In the genomic region with DNA sequence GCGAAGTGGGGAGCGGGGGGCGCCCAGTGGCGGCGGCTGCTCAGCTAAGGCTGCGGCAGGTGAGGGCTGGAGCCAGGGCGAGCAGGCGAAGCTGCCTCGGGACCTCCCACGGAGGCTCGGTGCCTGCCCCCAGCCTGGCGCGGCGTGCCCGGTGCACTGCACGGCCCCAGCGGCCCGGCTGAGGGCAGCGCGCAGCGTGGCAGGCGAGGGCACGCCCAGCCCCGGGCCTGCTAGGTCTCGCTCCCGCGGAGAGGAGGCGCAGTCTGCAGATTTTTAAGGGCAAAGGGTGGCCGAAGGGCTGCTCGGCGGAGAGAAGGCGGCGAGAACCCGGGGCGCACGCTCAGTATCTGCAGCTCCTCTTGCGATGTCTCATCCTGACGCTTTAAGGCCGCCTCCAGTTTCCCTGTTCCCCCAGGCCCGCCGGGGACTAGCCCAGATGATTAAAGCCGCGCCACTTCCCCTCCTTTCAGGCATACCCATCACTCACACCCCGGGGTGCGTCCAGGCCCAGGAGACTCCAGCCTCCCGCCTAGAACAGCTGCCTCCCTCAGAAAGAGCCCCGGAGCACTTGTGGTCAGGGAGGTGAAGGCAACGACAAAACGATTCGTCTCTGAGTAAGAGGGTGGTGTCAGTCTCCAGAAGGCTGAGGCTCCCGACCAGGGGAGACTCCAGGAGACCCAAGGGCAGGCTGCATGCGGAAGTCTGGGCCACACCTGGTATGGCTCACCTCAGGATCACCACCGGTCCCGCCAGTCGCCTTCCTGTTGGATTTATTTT, we compare ENCODE assay signal across 8 cellular contexts. TPM values are rescaled to one million over a fixed set of nuclear protein-coding genes. Genes with fewer than 3 reads are reported as not detected.
A peak's percentile ranks its signal among the peaks of the same experiment; 100 is the strongest.
DNase-seq lines count a peak whose midpoint lies in the region; ATAC-seq and TF ChIP-seq lines count a peak whose summit lies in the region.

A gene with protein sequence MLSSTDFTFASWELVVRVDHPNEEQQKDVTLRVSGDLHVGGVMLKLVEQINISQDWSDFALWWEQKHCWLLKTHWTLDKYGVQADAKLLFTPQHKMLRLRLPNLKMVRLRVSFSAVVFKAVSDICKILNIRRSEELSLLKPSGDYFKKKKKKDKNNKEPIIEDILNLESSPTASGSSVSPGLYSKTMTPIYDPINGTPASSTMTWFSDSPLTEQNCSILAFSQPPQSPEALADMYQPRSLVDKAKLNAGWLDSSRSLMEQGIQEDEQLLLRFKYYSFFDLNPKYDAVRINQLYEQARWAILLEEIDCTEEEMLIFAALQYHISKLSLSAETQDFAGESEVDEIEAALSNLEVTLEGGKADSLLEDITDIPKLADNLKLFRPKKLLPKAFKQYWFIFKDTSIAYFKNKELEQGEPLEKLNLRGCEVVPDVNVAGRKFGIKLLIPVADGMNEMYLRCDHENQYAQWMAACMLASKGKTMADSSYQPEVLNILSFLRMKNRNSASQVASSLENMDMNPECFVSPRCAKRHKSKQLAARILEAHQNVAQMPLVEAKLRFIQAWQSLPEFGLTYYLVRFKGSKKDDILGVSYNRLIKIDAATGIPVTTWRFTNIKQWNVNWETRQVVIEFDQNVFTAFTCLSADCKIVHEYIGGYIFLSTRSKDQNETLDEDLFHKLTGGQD (minus strand): TSS at position 158 of the 777 bp plus-strand sequence. CDS start 3,476 bp downstream, outside the sequence.

- H3K27me3 Mint-ChIP-seq in HFFc6 (ENCODE audit: insufficient read depth), result peaks cover 2% of the 10 kb centered on the region
- H3K27me3 Mint-ChIP-seq in activated CD8-positive, alpha-beta memory T cell treated with anti-CD3 and anti-CD28 coated beads, Interleukin-2, amount 10 ng/mL, durations not matched to agents 7 days and 5 days, result peaks cover 38% of the 10 kb centered on the region
- peaks cover 67% of the 10 kb centered on the region for H3K27me3 Mint-ChIP-seq in neural crest cell (ENCODE audit: low read depth)

- peaks cover 12% of the 10 kb centered on the region for H3K36me3 Mint-ChIP-seq in HFFc6 (ENCODE audit: low read depth)
- H3K36me3 Mint-ChIP-seq in activated CD8-positive, alpha-beta memory T cell treated with anti-CD3 and anti-CD28 coated beads, Interleukin-2, amount 10 ng/mL, durations not matched to agents 7 days and 5 days, result no peaks in the 10 kb centered on the region
- no peaks in the 10 kb centered on the region for H3K36me3 Mint-ChIP-seq in neural crest cell (ENCODE audit: low read depth)

- peak within 1 kb of the TSS; percentile 29 to 60 for H3K4me3 ChIP-seq in uterus

- H3K4me1 Mint-ChIP-seq in HFFc6 (ENCODE audit: low read depth) (peaks cover 20% of the 10 kb centered on the region), neural crest cell (peaks cover 3% of the 10 kb centered on the region)
- H3K4me1 Mint-ChIP-seq in activated CD8-positive, alpha-beta memory T cell treated with anti-CD3 and anti-CD28 coated beads, Interleukin-2, amount 10 ng/mL, durations not matched to agents 7 days and 5 days, result peaks cover 3% of the 10 kb centered on the region

- H3K4me3 Mint-ChIP-seq in HFFc6 (peak within 1 kb of the TSS; percentile 88), neural crest cell (peak within 1 kb of the TSS; percentile 79)
- H3K4me3 Mint-ChIP-seq in activated CD8-positive, alpha-beta memory T cell treated with anti-CD3 and anti-CD28 coated beads, Interleukin-2, amount 10 ng/mL, durations not matched to agents 7 days and 5 days, result peak within 1 kb of the TSS; percentile 39

- TF ChIP-seq POLR2A in uterus (IDR thresholded peaks at IDR 0.05), result no peak

- H3K4me1 ChIP-seq in uterus, result no peaks in the 10 kb centered on the region

- peak; percentile 79 for ATAC-seq in activated CD8-positive, alpha-beta memory T cell treated with anti-CD3 and anti-CD28 coated beads, Interleukin-2, amount 10 ng/mL, durations not matched to agents 7 days and 5 days

- peak within 1 kb of the TSS in 1 of 2 donors; percentile 69 for H3K27ac ChIP-seq in uterus

- CTCF ChIA-PET in activated CD8-positive, alpha-beta memory T cell treated with anti-CD3 and anti-CD28 coated beads, Interleukin-2, amount 10 ng/mL, durations not matched to agents 7 days and 5 days (lab: Charles Lee), result interaction anchor here (1.2 to 1.6 kb wide), 2 partner anchors 14 to 18 kb away, joined by 3 to 4 read pairs; no protein-coding TSS in a partner anchor

- H3K36me3 ChIP-seq in uterus, result no peaks in the 10 kb centered on the region

- no peaks in the 10 kb centered on the region for H3K9me3 ChIP-seq in uterus

- H3K27ac Mint-ChIP-seq in HFFc6 (peak within 1 kb of the TSS; percentile 94), neural crest cell (ENCODE audit: unreplicated experiment) (no peak within 1 kb of the TSS)
- H3K27ac Mint-ChIP-seq in activated CD8-positive, alpha-beta memory T cell treated with anti-CD3 and anti-CD28 coated beads, Interleukin-2, amount 10 ng/mL, durations not matched to agents 7 days and 5 days, result no peak within 1 kb of the TSS

- peak; percentile 53 for TF ChIP-seq CTCF in HFFc6 (IDR thresholded peaks at IDR 0.05)
- peak; percentile 35 for TF ChIP-seq CTCF in neural crest cell (conservative IDR thresholded peaks at IDR 0.05)
- TF ChIP-seq CTCF in uterus (IDR thresholded peaks at IDR 0.05), result no peak

- no peaks in the 10 kb centered on the region for H3K27me3 ChIP-seq in uterus

- H3K9me3 Mint-ChIP-seq in HFFc6, result no peaks in the 10 kb centered on the region
- H3K9me3 Mint-ChIP-seq in activated CD8-positive, alpha-beta memory T cell treated with anti-CD3 and anti-CD28 coated beads, Interleukin-2, amount 10 ng/mL, durations not matched to agents 7 days and 5 days (ENCODE audit: low read depth), result no peaks in the 10 kb centered on the region
- H3K9me3 Mint-ChIP-seq in neural crest cell, result no peaks in the 10 kb centered on the region

- intact Hi-C loops in uterus (cut with DNase I; ENCODE audit: low total_unique reads), result no loop called here

- DNase-seq in GM04504 (ENCODE audit: low read depth) (peak; percentile 8), HFFc6 (peak; percentile 80), NCI-H2171 (lab: John Stamatoyannopoulos, UW) (peak; percentile 65), fibroblast of the conjunctiva (ENCODE audit: low read depth) (peak; percentile 33), neural crest cell (ENCODE audit: low read depth, low spot score) (peak; percentile 45), uterus (peak; percentile 22 to 55), OCI-M2 (lab: John Stamatoyannopoulos, UW; ENCODE audit: unreplicated experiment) (no peak)
- DNase-seq in activated CD8-positive, alpha-beta memory T cell treated with anti-CD3 and anti-CD28 coated beads, Interleukin-2, amount 10 ng/mL, durations not matched to agents 7 days and 5 days, result peak; percentile 41

RNA-seq across cellular contexts. Expression of the gene that starts here (rescaled TPM):
- total RNA-seq in HFFc6 (2021; fragmentation: NEBNext Ultra II Directional; extraction: Animal tissue kit (Norgen Biotek cat#: 25700)), result 10 to 100 TPM in 3 of 6 experiments, 1 to 10 TPM in 3; 7.7 to 11.0 (median 9.8) TPM
- total RNA-seq in activated CD8-positive, alpha-beta memory T cell treated with anti-CD3 and anti-CD28 coated beads, Interleukin-2, amount 10 ng/mL, durations not matched to agents 7 days and 5 days, result under 1 TPM; 0.06 to 0.47 TPM
- total RNA-seq in neural crest cell (0.23 TPM in 1 of 2 replicates, not detected in the other), uterus (1 to 10 TPM in 2 of 4 donors, under 1 TPM in 2; under 0.01 to 8.5 (median 4.2) TPM)

Comparison
In these comparisons a context has a peak if more than half of its experiments do, and no peak if none do; other contexts are left out.
1. Peak in DNase-seq and ATAC-seq in activated CD8-positive, alpha-beta memory T cell treated with anti-CD3 and anti-CD28 coated beads, Interleukin-2, amount 10 ng/mL, durations not matched to agents 7 days and 5 days; RNA of the gene not detected or under 1 TPM.
2. Peak in DNase-seq in neural crest cell; RNA of the gene not detected or under 1 TPM.
3. CTCF ChIP-seq: peak in HFFc6 (single experiment) and neural crest cell (single experiment); none in uterus (0 of 4).
4. Peak in every context shown above with its lines, with median percentiles within 50 percentile points of each other: H3K4me3 Mint-ChIP-seq.